ENCODE assay signal across 8 cellular contexts in the genomic region with DNA sequence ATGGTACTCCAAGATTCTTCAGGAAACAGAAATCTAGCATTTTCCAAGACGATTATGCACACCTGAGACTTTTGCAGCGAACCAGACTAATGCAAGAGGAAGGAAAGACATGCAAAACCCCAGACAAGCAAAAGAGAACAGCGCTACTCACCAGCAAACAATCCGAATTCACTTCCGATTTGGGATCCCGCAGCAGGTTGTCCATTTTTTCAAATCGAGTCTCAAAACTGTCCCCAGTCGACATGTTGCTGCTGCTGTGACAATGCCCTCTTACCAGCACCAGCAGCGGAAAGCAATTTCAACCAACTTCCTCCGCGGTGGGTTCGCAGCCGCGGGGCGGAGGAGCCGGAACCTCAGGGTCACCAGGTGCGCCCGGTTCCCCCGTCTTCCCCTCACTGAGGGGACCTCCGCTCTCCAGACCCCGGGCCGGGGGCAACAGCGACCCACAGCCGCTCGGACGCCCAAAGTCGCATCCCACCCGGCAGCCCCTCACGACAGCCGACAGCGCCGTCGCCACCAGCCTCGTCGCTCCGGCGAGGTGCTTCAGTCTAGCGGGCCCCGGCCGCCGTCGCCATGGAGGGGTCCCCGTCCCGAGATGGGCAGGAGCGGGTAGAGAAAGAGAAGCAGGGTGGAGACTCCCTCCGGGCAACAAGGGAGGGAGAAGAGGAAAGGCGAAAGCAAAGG. TPM values are rescaled to one million over a fixed set of nuclear protein-coding genes. Genes with fewer than 3 reads are reported as not detected.
DNase-seq lines count a peak whose midpoint lies in the region; ATAC-seq and TF ChIP-seq lines count a peak whose summit lies in the region.

No MANE protein-coding gene starts in this region.

- no peaks in the 10 kb centered on the region for H3K9me3 ChIP-seq in esophagus muscularis mucosa

- peak overlapping the region; percentile 75 to 98 (median 96) for H3K27ac Mint-ChIP-seq in naive B cell
- H3K27ac Mint-ChIP-seq in stimulated activated naive B cell treated with anti-CD40 and anti-IgM and Interleukin-4, amounts not matched to agents 10 μg/mL and 1 μg/mL and 100 μg/mL, for 72 hours = peak overlapping the region; percentile 99

- DNase-seq in NCI-H524 (lab: John Stamatoyannopoulos, UW) (peak; percentile 44 to 45), NCI-H524 treated with DMSO at 0.1 percent for 48 hours (lab: John Stamatoyannopoulos, UW) (no peak), NOMO-1 treated with DMSO at 0.1 percent for 48 hours (lab: John Stamatoyannopoulos, UW; ENCODE audit: unreplicated experiment) (peak; percentile 67), activated T-cell treated with anti-CD3 and anti-CD28 coated beads for 48 hours (ENCODE audit: low read depth) (peak; percentile 51), esophagus muscularis mucosa (ENCODE audit: extremely low spot score) (no peak), naive B cell (peak; percentile 71)
- DNase-seq in stimulated activated naive B cell treated with anti-CD40 and anti-IgM and Interleukin-4, amounts not matched to agents 10 μg/mL and 1 μg/mL and 100 μg/mL, for 72 hours = peak; percentile 61

- no peaks in the 10 kb centered on the region for H3K9me3 Mint-ChIP-seq in naive B cell
- no peaks in the 10 kb centered on the region for H3K9me3 Mint-ChIP-seq in stimulated activated naive B cell treated with anti-CD40 and anti-IgM and Interleukin-4, amounts not matched to agents 10 μg/mL and 1 μg/mL and 100 μg/mL, for 72 hours

- no peak for TF ChIP-seq CTCF in esophagus muscularis mucosa (IDR thresholded peaks at IDR 0.05)

- peak; percentile 19 for ATAC-seq in HG02981 (IDR thresholded peaks at IDR 0.05; ENCODE audit: unreplicated experiment)
- peak; percentile 24 to 36 for ATAC-seq in naive B cell (ENCODE audit: low read depth in 2 of 2)
- peak; percentile 36 to 40 for ATAC-seq in stimulated activated naive B cell treated with anti-CD40 and anti-IgM and Interleukin-4, amounts not matched to agents 10 μg/mL and 1 μg/mL and 100 μg/mL, for 72 hours (replicated peaks)

- H3K27ac ChIP-seq in esophagus muscularis mucosa (replicated peaks in 1 of 4) = peak overlapping the region; percentile 95 to 98 (median 97)

- H3K36me3 Mint-ChIP-seq in naive B cell = no peaks in the 10 kb centered on the region
- peaks cover 7% of the 10 kb centered on the region in 2 donors for H3K36me3 Mint-ChIP-seq in stimulated activated naive B cell treated with anti-CD40 and anti-IgM and Interleukin-4, amounts not matched to agents 10 μg/mL and 1 μg/mL and 100 μg/mL, for 72 hours

- H3K4me1 Mint-ChIP-seq in naive B cell = peaks cover 5 to 22% (median 6%) of the 10 kb centered on the region in 3 donors
- H3K4me1 Mint-ChIP-seq in stimulated activated naive B cell treated with anti-CD40 and anti-IgM and Interleukin-4, amounts not matched to agents 10 μg/mL and 1 μg/mL and 100 μg/mL, for 72 hours = peaks cover 5 to 20% of the 10 kb centered on the region in 2 donors

- no peaks in the 10 kb centered on the region for H3K27me3 ChIP-seq in esophagus muscularis mucosa

- 0% methylated on average over 19 of the region's 47 CpGs for WGBS in esophagus muscularis mucosa

- TF ChIP-seq POLR2A in esophagus muscularis mucosa (IDR thresholded peaks at IDR 0.05; ENCODE audit: low read depth) = no peak

- no peaks in the 10 kb centered on the region for H3K36me3 ChIP-seq in esophagus muscularis mucosa

- H3K27me3 Mint-ChIP-seq in naive B cell = no peaks in the 10 kb centered on the region
- H3K27me3 Mint-ChIP-seq in stimulated activated naive B cell treated with anti-CD40 and anti-IgM and Interleukin-4, amounts not matched to agents 10 μg/mL and 1 μg/mL and 100 μg/mL, for 72 hours = no peaks in the 10 kb centered on the region

- peak overlapping the region in 3 of 8 donors; percentile 94 to 98 (median 97) for H3K4me3 Mint-ChIP-seq in naive B cell
- H3K4me3 Mint-ChIP-seq in stimulated activated naive B cell treated with anti-CD40 and anti-IgM and Interleukin-4, amounts not matched to agents 10 μg/mL and 1 μg/mL and 100 μg/mL, for 72 hours = peak overlapping the region; percentile 97 to 99

- peak overlapping the region; percentile 87 to 98 (median 90) for H3K4me3 ChIP-seq in esophagus muscularis mucosa

- no peak for TF ChIP-seq EP300 in esophagus muscularis mucosa (IDR thresholded peaks at IDR 0.05)

- intact Hi-C loops in esophagus muscularis mucosa (cut with DNase I) = loop anchor here (5.0 to 10.0 kb wide), 3 partner anchors 59 to 106 kb away; no protein-coding TSS in a partner anchor

- peaks cover 24 to 50% (median 40%) of the 10 kb centered on the region in 4 donors for H3K4me1 ChIP-seq in esophagus muscularis mucosa

RNA-seq across cellular contexts. Expression of a gene that starts 0.8 kb away (rescaled TPM):
- 100 to 1,000 TPM in 3 of 4 donors, 10 to 100 TPM in 1; 77.2 to 110 (median 106) TPM for total RNA-seq in esophagus muscularis mucosa
- polyA plus RNA-seq in naive B cell (ENCODE audit: low read depth in 6 of 6) = 10 to 100 TPM; 25.3 to 63.9 (median 37.8) TPM

Comparison
In these comparisons a context has a peak if more than half of its experiments do, and no peak if none do; other contexts are left out.
1. DNase-seq: peak in NCI-H524 (2 of 2), NOMO-1 treated with DMSO at 0.1 percent for 48 hours (single experiment), activated T-cell treated with anti-CD3 and anti-CD28 coated beads for 48 hours (single experiment), naive B cell (single experiment) and stimulated activated naive B cell treated with anti-CD40 and anti-IgM and Interleukin-4, amounts not matched to agents 10 μg/mL and 1 μg/mL and 100 μg/mL, for 72 hours (single experiment); none in NCI-H524 treated with DMSO at 0.1 percent for 48 hours (single experiment) and esophagus muscularis mucosa (single experiment).
2. Peak in every context shown above with its lines, with median percentiles within 50 percentile points of each other: ATAC-seq.